ENCODE assay signal across 15 cellular contexts in the genomic region with DNA sequence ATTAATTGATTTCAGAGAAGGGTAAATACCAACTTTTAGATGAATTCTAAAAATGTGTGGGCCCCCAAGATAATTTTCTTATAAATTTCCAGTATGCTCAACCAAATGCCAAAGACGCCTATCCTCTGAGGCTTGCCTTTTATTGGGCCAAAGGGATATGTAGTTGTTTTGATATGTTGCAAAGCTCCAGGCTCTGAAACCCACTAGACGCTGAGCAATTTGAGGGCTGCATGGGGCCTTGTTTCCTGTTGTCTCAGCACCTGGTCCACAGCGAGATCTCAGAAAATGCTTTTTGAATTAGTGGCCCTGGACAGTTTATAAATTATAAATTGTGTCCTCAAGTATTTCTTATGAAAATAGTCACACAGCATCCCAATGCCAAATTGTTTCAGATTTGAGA.
DNase-seq lines count a peak whose midpoint lies in the region; TF ChIP-seq lines count a peak whose summit lies in the region.
"Had no signal": no experiment of that assay in that cellular context is flagged by ENCODE, and none has a peak within 500 bp of the region (broad histone marks: within the 10 kb centered on the region; RNA-seq: fewer than 3 reads in every experiment).

No MANE protein-coding gene starts in this region.

- H3K4me1 Mint-ChIP-seq in activated naive CD4-positive, alpha-beta T cell treated with anti-CD3 and anti-CD28 coated beads, Interleukin-2, amount 10 ng/mL, durations not matched to agents 7 days and 5 days = no peaks in the 10 kb centered on the region
- H3K4me1 Mint-ChIP-seq in nephron progenitor cell = peaks cover 36% of the 10 kb centered on the region
- H3K4me1 Mint-ChIP-seq: CD8-positive, alpha-beta memory T cell had no signal

- DNase-seq in EH (ENCODE audit: low read depth) (peak; percentile 62), NCI-H146 treated with DMSO at 0.1 percent for 48 hours (lab: John Stamatoyannopoulos, UW; ENCODE audit: unreplicated experiment) (peak; percentile 26), iris pigment epithelial cell (ENCODE audit: low read depth) (peak; percentile 72), occipital lobe (lab: John Stamatoyannopoulos, UW) (no peak), amniotic stem cell (lab: John Stamatoyannopoulos, UW) (no peak), nephron progenitor cell (no peak)
- no peak for DNase-seq in activated naive CD4-positive, alpha-beta T cell treated with anti-CD3 and anti-CD28 coated beads, Interleukin-2, amount 10 ng/mL, durations not matched to agents 7 days and 5 days
- DNase-seq: CD8-positive, alpha-beta memory T cell; DMS79 treated with DMSO at 0.1 percent for 48 hours; GDM1; KG1; NCI-H1092; NCI-H1694; Right ventricle myocardium superior had no signal

- H3K27me3 Mint-ChIP-seq in activated naive CD4-positive, alpha-beta T cell treated with anti-CD3 and anti-CD28 coated beads, Interleukin-2, amount 10 ng/mL, durations not matched to agents 7 days and 5 days = no peaks in the 10 kb centered on the region
- H3K27me3 Mint-ChIP-seq in nephron progenitor cell (ENCODE audit: low read depth, poor library complexity) = no peaks in the 10 kb centered on the region
- H3K27me3 Mint-ChIP-seq: CD8-positive, alpha-beta memory T cell had no signal

- CTCF ChIA-PET in activated naive CD4-positive, alpha-beta T cell treated with anti-CD3 and anti-CD28 coated beads, Interleukin-2, amount 10 ng/mL, durations not matched to agents 7 days and 5 days (lab: Charles Lee) = no interaction called here

- H3K9me3 Mint-ChIP-seq in activated naive CD4-positive, alpha-beta T cell treated with anti-CD3 and anti-CD28 coated beads, Interleukin-2, amount 10 ng/mL, durations not matched to agents 7 days and 5 days = no peaks in the 10 kb centered on the region
- H3K9me3 Mint-ChIP-seq in nephron progenitor cell = no peaks in the 10 kb centered on the region
- H3K9me3 Mint-ChIP-seq: GM23338 had no signal

- no peak overlapping the region for H3K27ac Mint-ChIP-seq in activated naive CD4-positive, alpha-beta T cell treated with anti-CD3 and anti-CD28 coated beads, Interleukin-2, amount 10 ng/mL, durations not matched to agents 7 days and 5 days
- H3K27ac Mint-ChIP-seq in nephron progenitor cell = no peak overlapping the region
- H3K27ac Mint-ChIP-seq: CD8-positive, alpha-beta memory T cell; GM23338 had no signal

- TF ChIP-seq CTCF in nephron progenitor cell (IDR thresholded peaks at IDR 0.05) = no peak

- no peaks in the 10 kb centered on the region for H3K36me3 Mint-ChIP-seq in activated naive CD4-positive, alpha-beta T cell treated with anti-CD3 and anti-CD28 coated beads, Interleukin-2, amount 10 ng/mL, durations not matched to agents 7 days and 5 days
- no peaks in the 10 kb centered on the region for H3K36me3 Mint-ChIP-seq in nephron progenitor cell (ENCODE audit: low read depth)
- H3K36me3 Mint-ChIP-seq: CD8-positive, alpha-beta memory T cell had no signal

- no peak overlapping the region for H3K4me3 Mint-ChIP-seq in activated naive CD4-positive, alpha-beta T cell treated with anti-CD3 and anti-CD28 coated beads, Interleukin-2, amount 10 ng/mL, durations not matched to agents 7 days and 5 days
- no peak overlapping the region for H3K4me3 Mint-ChIP-seq in nephron progenitor cell
- H3K4me3 Mint-ChIP-seq: CD8-positive, alpha-beta memory T cell; GM23338 had no signal

Comparison
In these comparisons a context has a peak if more than half of its experiments do, and no peak if none do; other contexts are left out.
1. DNase-seq: peak in EH (single experiment), NCI-H146 treated with DMSO at 0.1 percent for 48 hours (single experiment) and iris pigment epithelial cell (single experiment); none in activated naive CD4-positive, alpha-beta T cell treated with anti-CD3 and anti-CD28 coated beads, Interleukin-2, amount 10 ng/mL, durations not matched to agents 7 days and 5 days (single experiment), occipital lobe (single experiment), amniotic stem cell (single experiment) and nephron progenitor cell (single experiment).